In genomic region chr11:107576497-107577086, GRCh38 we compare ENCODE assay signal across 8 cellular contexts. TPM values are rescaled to one million over a fixed set of nuclear protein-coding genes. Genes with fewer than 3 reads are reported as not detected.
DNase-seq lines count a peak whose midpoint lies in the region; ATAC-seq and TF ChIP-seq lines count a peak whose summit lies in the region.

No MANE protein-coding gene starts in this region.

- ATAC-seq in GM21390 (IDR thresholded peaks at IDR 0.05; ENCODE audit: unreplicated experiment), result no peak
- no peak for ATAC-seq in GM18519 (IDR thresholded peaks at IDR 0.05; ENCODE audit: low FRiP score, unreplicated experiment)

- no peak overlapping the region for H3K4me3 ChIP-seq in osteoblast (ENCODE audit: insufficient read depth, low read length)

- H3K4me1 ChIP-seq in osteoblast (ENCODE audit: insufficient read depth, low read length), result no peaks in the 10 kb centered on the region

- H2AFZ ChIP-seq in osteoblast (ENCODE audit: low read length), result no peak overlapping the region

- no peaks in the 10 kb centered on the region for H3K9me3 ChIP-seq in osteoblast (ENCODE audit: low read depth, low read length)

- peak; percentile 52 for DNase-seq in AG08396 (ENCODE audit: low spot score)
- peak; percentile 74 for DNase-seq in NAMALWA (ENCODE audit: low spot score)
- DNase-seq in activated CD4-positive, alpha-beta T cell treated with anti-CD3 and anti-CD28 coated beads for 48 hours, result peak; percentile 65
- peak; percentile 23 to 51 for DNase-seq in erythroblast (lab: John Stamatoyannopoulos, UW)
- no peak for DNase-seq in osteoblast (ENCODE audit: insufficient read length, low spot score, missing footprints)

- H3K36me3 ChIP-seq in osteoblast (ENCODE audit: insufficient read depth, low read length), result no peaks in the 10 kb centered on the region

- TF ChIP-seq CTCF in GM12872 (IDR thresholded peaks at IDR 0.05; ENCODE audit: insufficient read depth, low read depth, low read length), result peak; percentile 70
- peak; percentile 74 for TF ChIP-seq CTCF in osteoblast (IDR thresholded peaks at IDR 0.05; ENCODE audit: extremely low read depth, low read depth, low read length)

- no peak overlapping the region for H3K27ac ChIP-seq in osteoblast (ENCODE audit: low read depth, low read length)

- no peak overlapping the region for H3K4me2 ChIP-seq in osteoblast (ENCODE audit: insufficient read depth, low read length)

- no peaks in the 10 kb centered on the region for H3K27me3 ChIP-seq in osteoblast (ENCODE audit: insufficient read depth, low read length)

- H4K20me1 ChIP-seq in osteoblast (ENCODE audit: insufficient read depth, low read length), result no peaks in the 10 kb centered on the region

- no peak for TF ChIP-seq POLR2A in erythroblast (IDR thresholded peaks at IDR 0.05; ENCODE audit: low read length)

- no peaks in the 10 kb centered on the region for H3K79me2 ChIP-seq in osteoblast (ENCODE audit: insufficient read depth, low read length)

RNA-seq across cellular contexts. Expression of gene ALKBH8, which starts 11.1 kb away (rescaled TPM):
- 6.2 and 7.7 TPM in 2 replicates for total RNA-seq in osteoblast

RNA-seq across cellular contexts. Expression of gene ELMOD1, which starts 14.4 kb away (rescaled TPM):
- under 0.01 TPM in 2 replicates for total RNA-seq in osteoblast
